ENCODE assay signal across 19 cellular contexts in genomic region chr2:3453196-3453845, GRCh38.
DNase-seq lines count a peak whose midpoint lies in the region; ATAC-seq and TF ChIP-seq lines count a peak whose summit lies in the region.
"Had no signal": no experiment of that assay in that cellular context is flagged by ENCODE, and none has a peak within 500 bp of the region (broad histone marks: within the 10 kb centered on the region; RNA-seq: fewer than 3 reads in every experiment).

No MANE protein-coding gene starts in this region.

- H3K27me3 Mint-ChIP-seq in T-helper 17 cell (no peaks in the 10 kb centered on the region), osteocyte (ENCODE audit: unreplicated experiment) (no peaks in the 10 kb centered on the region)
- H3K27me3 Mint-ChIP-seq: activated naive CD4-positive, alpha-beta T cell treated with anti-CD3 and anti-CD28 coated beads, Interleukin-2, amount 10 ng/mL, durations not matched to agents 7 days and 5 days; naive thymus-derived CD4-positive, alpha-beta T cell had no signal

- H3K4me3 Mint-ChIP-seq in T-helper 17 cell (no peak overlapping the region), osteocyte (ENCODE audit: unreplicated experiment) (no peak overlapping the region)
- H3K4me3 Mint-ChIP-seq: activated CD8-positive, alpha-beta T cell treated with anti-CD3 and anti-CD28 coated beads, Interleukin-2, amount 10 ng/mL, durations not matched to agents 7 days and 5 days; activated naive CD4-positive, alpha-beta T cell treated with anti-CD3 and anti-CD28 coated beads, Interleukin-2, amount 10 ng/mL, durations not matched to agents 7 days and 5 days; naive thymus-derived CD4-positive, alpha-beta T cell had no signal

- no peaks in the 10 kb centered on the region for H3K27me3 ChIP-seq in left ventricle myocardium inferior (ENCODE audit: low read depth)

- no peak for ATAC-seq in T-helper 17 cell
- ATAC-seq in HG02759 (IDR thresholded peaks at IDR 0.05; ENCODE audit: unreplicated experiment), result no peak
- ATAC-seq: activated CD8-positive, alpha-beta T cell treated with anti-CD3 and anti-CD28 coated beads, Interleukin-2, amount 10 ng/mL, durations not matched to agents 7 days and 5 days; naive thymus-derived CD4-positive, alpha-beta T cell had no signal

- H3K27ac Mint-ChIP-seq in T-helper 17 cell (peak overlapping the region; percentile 69), osteocyte (ENCODE audit: unreplicated experiment) (no peak overlapping the region)
- H3K27ac Mint-ChIP-seq: activated CD8-positive, alpha-beta T cell treated with anti-CD3 and anti-CD28 coated beads, Interleukin-2, amount 10 ng/mL, durations not matched to agents 7 days and 5 days; activated naive CD4-positive, alpha-beta T cell treated with anti-CD3 and anti-CD28 coated beads, Interleukin-2, amount 10 ng/mL, durations not matched to agents 7 days and 5 days had no signal

- H3K4me1 Mint-ChIP-seq in T-helper 17 cell, result peaks cover 8% of the 10 kb centered on the region
- H3K4me1 Mint-ChIP-seq in osteocyte (ENCODE audit: unreplicated experiment), result no peaks in the 10 kb centered on the region

- H3K4me1 ChIP-seq in left ventricle myocardium inferior, result peaks cover 55% of the 10 kb centered on the region
- H3K4me1 ChIP-seq: HAP-1 had no signal

- H3K9me3 Mint-ChIP-seq in osteocyte (ENCODE audit: unreplicated experiment), result no peaks in the 10 kb centered on the region
- H3K9me3 Mint-ChIP-seq: activated naive CD4-positive, alpha-beta T cell treated with anti-CD3 and anti-CD28 coated beads, Interleukin-2, amount 10 ng/mL, durations not matched to agents 7 days and 5 days; naive thymus-derived CD4-positive, alpha-beta T cell had no signal

- H3K9me3 ChIP-seq in T-helper 17 cell (ENCODE audit: control insufficient read depth, low read length, poor library complexity, severe bottlenecking), result no peaks in the 10 kb centered on the region
- H3K9me3 ChIP-seq in left ventricle myocardium inferior (replicated peaks), result no peaks in the 10 kb centered on the region
- H3K9me3 ChIP-seq: HAP-1 had no signal

- H3K4me3 ChIP-seq in left ventricle myocardium inferior, result peak overlapping the region; percentile 22
- H3K4me3 ChIP-seq: HAP-1 had no signal

- intact Hi-C loops in left ventricle myocardium inferior (cut with micrococcal nuclease), result no loop called here

- H3K27ac ChIP-seq in left ventricle myocardium inferior (replicated peaks), result peak overlapping the region; percentile 75
- H3K27ac ChIP-seq: 22Rv1, KMS-11 had no signal

- TF ChIP-seq CTCF in left ventricle myocardium inferior (IDR thresholded peaks at IDR 0.05; ENCODE audit: borderline replicate concordance), result no peak
- TF ChIP-seq CTCF in osteocyte (IDR thresholded peaks at IDR 0.05), result no peak

- peaks cover 4% of the 10 kb centered on the region for H3K36me3 Mint-ChIP-seq in T-helper 17 cell (ENCODE audit: low read depth)
- peaks cover 24% of the 10 kb centered on the region for H3K36me3 Mint-ChIP-seq in osteocyte (ENCODE audit: unreplicated experiment)

- DNase-seq in NCI-H748 (lab: John Stamatoyannopoulos, UW; ENCODE audit: unreplicated experiment), result peak; percentile 70
- DNase-seq in NCI-H748 treated with DMSO at 0.1 percent for 48 hours (lab: John Stamatoyannopoulos, UW), result no peak
- no peak for DNase-seq in T-helper 17 cell
- DNase-seq in left ventricle myocardium inferior, result no peak
- DNase-seq in osteocyte (ENCODE audit: extremely low spot score, unreplicated experiment), result peak; percentile 67
- no peak for DNase-seq in activated CD4-positive, CD25-positive, alpha-beta regulatory T cell (lab: John Stamatoyannopoulos, UW)
- no peak for DNase-seq in stimulated activated CD4-positive, alpha-beta T cell treated with anti-CD3 and anti-CD28 coated beads, Interleukin-2, amount 100 ng/mL, for 24 hours
- DNase-seq: activated CD8-positive, alpha-beta T cell treated with anti-CD3 and anti-CD28 coated beads, Interleukin-2, amount 10 ng/mL, durations not matched to agents 7 days and 5 days; activated naive CD4-positive, alpha-beta T cell treated with anti-CD3 and anti-CD28 coated beads, Interleukin-2, amount 10 ng/mL, durations not matched to agents 7 days and 5 days; AML-193; kidney glomerular epithelial cell; naive thymus-derived CD4-positive, alpha-beta T cell; NCI-H146; NCI-H2171 treated with DMSO at 0.1 percent for 48 hours; NCI-H526 had no signal

- H3K36me3 ChIP-seq in left ventricle myocardium inferior, result peaks cover 41% of the 10 kb centered on the region

Comparison
In these comparisons a context has a peak if more than half of its experiments do, and no peak if none do; other contexts are left out.
1. DNase-seq: peak in NCI-H748 (single experiment) and osteocyte (single experiment); none in NCI-H748 treated with DMSO at 0.1 percent for 48 hours (single experiment), T-helper 17 cell (0 of 3), left ventricle myocardium inferior (single experiment), activated CD4-positive, CD25-positive, alpha-beta regulatory T cell (0 of 4) and stimulated activated CD4-positive, alpha-beta T cell treated with anti-CD3 and anti-CD28 coated beads, Interleukin-2, amount 100 ng/mL, for 24 hours (0 of 2).